8 cellular contexts compared by ENCODE assay signal in the genomic region with DNA sequence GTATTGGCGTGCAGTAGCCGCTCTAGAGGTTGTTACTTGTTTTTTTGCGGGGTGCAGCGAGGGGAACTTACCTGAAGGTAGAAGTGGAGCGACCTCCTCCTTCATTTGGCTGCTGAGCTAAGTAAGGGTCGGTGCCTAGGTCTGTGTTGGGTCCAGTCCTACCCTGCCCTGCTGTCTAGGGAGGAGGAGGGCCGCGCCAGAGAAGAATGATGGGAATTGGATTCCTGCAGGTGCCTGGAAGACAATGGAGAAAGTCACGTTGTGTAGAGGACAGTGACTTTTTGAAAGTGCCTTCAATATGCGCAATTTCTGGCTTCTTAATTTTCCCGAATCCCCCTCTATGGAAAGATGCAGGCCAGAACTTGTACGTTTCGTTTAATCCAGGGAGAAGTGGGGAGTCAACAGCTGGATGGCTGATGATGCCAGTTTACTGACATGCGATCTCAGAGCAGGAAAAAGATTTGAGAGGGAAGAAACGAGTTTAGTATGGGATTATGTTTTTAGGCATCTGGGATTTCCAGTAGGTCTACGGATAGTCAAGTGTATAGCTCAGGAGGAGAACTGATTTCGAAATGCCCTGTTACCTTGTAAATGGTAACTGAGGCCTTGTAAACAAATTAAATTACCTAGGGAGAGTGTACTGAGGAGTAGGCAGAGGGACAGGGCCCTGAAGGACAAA. TPM values are rescaled to one million over a fixed set of nuclear protein-coding genes. Genes with fewer than 3 reads are reported as not detected.
DNase-seq lines count a peak whose midpoint lies in the region; ATAC-seq, FAIRE-seq and TF ChIP-seq lines count a peak whose summit lies in the region.

No MANE protein-coding gene starts in this region.

- peak overlapping the region; percentile 97 for H3K4me2 ChIP-seq in K562 (ENCODE audit: insufficient read depth, low read length)

- no peak for TF ChIP-seq EP300 in K562 (IDR thresholded peaks at IDR 0.05; ENCODE audit: low read length)

- intact Hi-C loops in activated CD4-positive, alpha-beta T cell treated with anti-CD3 and anti-CD28 coated beads, Interleukin-2, amount 10 ng/mL, durations not matched to agents 24 days and 14 days (cut with micrococcal nuclease): loop anchor here (5.0 kb wide), 2 partner anchors 34 to 1154 kb away; a partner anchor contains a TSS
- intact Hi-C loops in K562 (cut with micrococcal nuclease): no loop called here

- H3K36me3 Mint-ChIP-seq in activated CD4-positive, alpha-beta T cell treated with anti-CD3 and anti-CD28 coated beads, Interleukin-2, amount 10 ng/mL, durations not matched to agents 24 days and 14 days (ENCODE audit: low read depth): peaks cover 8% of the 10 kb centered on the region

- POLR2A ChIA-PET in K562 (lab: Yijun Ruan, JAX): interaction anchor here (0.9 to 1.9 kb wide), 4 partner anchors 11 to 27 kb away, joined by 3 to 9 read pairs (median 6); no protein-coding TSS in a partner anchor

- TF ChIP-seq RAD21 in K562 (CRISPR knock-in tag; conservative IDR thresholded peaks at IDR 0.05 in 1 of 2, IDR thresholded peaks at IDR 0.05 in 1 of 2): no peak

- H3K4me3 Mint-ChIP-seq in activated CD4-positive, alpha-beta T cell treated with anti-CD3 and anti-CD28 coated beads, Interleukin-2, amount 10 ng/mL, durations not matched to agents 24 days and 14 days: peak overlapping the region; percentile 96

- H3K9me3 ChIP-seq in MG63 (no peaks in the 10 kb centered on the region), K562 (replicated peaks; ENCODE audit: control insufficient read depth, insufficient read depth, low read depth, low read length) (no peaks in the 10 kb centered on the region), stomach smooth muscle (ENCODE audit: control insufficient read depth in 2 of 2, low read length in 2 of 2) (no peaks in the 10 kb centered on the region)

- H3K9ac ChIP-seq in K562 (ENCODE audit: insufficient read depth in 1 of 2, low read depth in 2 of 2, low read length in 2 of 2): peak overlapping the region; percentile 87 to 100
- peak overlapping the region; percentile 89 to 93 for H3K9ac ChIP-seq in stomach smooth muscle (ENCODE audit: low read length in 2 of 2)

- TF ChIP-seq CTCF in K562 (IDR thresholded peaks at IDR 0.05 in 2 of 3, conservative IDR thresholded peaks at IDR 0.05 in 1 of 3; ENCODE audit: insufficient read depth in 2 of 3, low read depth in 1 of 3, low read length in 3 of 3): no peak

- peak overlapping the region; percentile 97 for H3K4me3 ChIP-seq in MG63
- peak overlapping the region; percentile 79 for H3K4me3 ChIP-seq in K562
- peak overlapping the region; percentile 95 to 97 for H3K4me3 ChIP-seq in stomach smooth muscle (ENCODE audit: low read length in 2 of 2)

- peaks cover 21% of the 10 kb centered on the region for H3K4me1 Mint-ChIP-seq in activated CD4-positive, alpha-beta T cell treated with anti-CD3 and anti-CD28 coated beads, Interleukin-2, amount 10 ng/mL, durations not matched to agents 24 days and 14 days

- H2AFZ ChIP-seq in K562 (ENCODE audit: low read depth, low read length): peak overlapping the region; percentile 96

- peaks cover 8 to 15% of the 10 kb centered on the region in 2 experiments; a peak in 3 of 5 replicates for H3K4me1 ChIP-seq in K562 (replicated peaks in 1 of 2; ENCODE audit: control insufficient read depth in 2 of 2, insufficient read depth in 2 of 2, low read length in 2 of 2)
- peaks cover 5% of the 10 kb centered on the region for H3K4me1 ChIP-seq in stomach smooth muscle (ENCODE audit: control insufficient read depth, insufficient read depth, low read length)

- in situ Hi-C loops in K562 (cut with MboI): no loop called here

- BruUV-seq in K562 (replicated peaks; lab: Mats Ljungman, UMichigan): TSS peak; percentile 50

- no peaks in the 10 kb centered on the region for H3K27me3 ChIP-seq in MG63
- no peaks in the 10 kb centered on the region for H3K27me3 ChIP-seq in K562 (ENCODE audit: control insufficient read depth in 2 of 2, insufficient read depth in 2 of 2, low read length in 2 of 2)
- no peaks in the 10 kb centered on the region for H3K27me3 ChIP-seq in layer of hippocampus (ENCODE audit: control insufficient read depth, insufficient read depth, low read length)
- H3K27me3 ChIP-seq in stomach smooth muscle (ENCODE audit: control insufficient read depth in 1 of 2, insufficient read depth in 2 of 2, low read length in 2 of 2): no peaks in the 10 kb centered on the region

- no peak for TF ChIP-seq POLR2A in K562 (conservative IDR thresholded peaks at IDR 0.05)

- CTCF ChIA-PET in K562 (lab: Yijun Ruan, JAX; ENCODE audit: low intra/inter-chr PET ratio): no interaction called here

- peak; percentile 60 for FAIRE-seq in K562 (lab: Jason Lieb, UNC)

- peak overlapping the region; percentile 91 for H3K27ac Mint-ChIP-seq in activated CD4-positive, alpha-beta T cell treated with anti-CD3 and anti-CD28 coated beads, Interleukin-2, amount 10 ng/mL, durations not matched to agents 24 days and 14 days

- no peaks in the 10 kb centered on the region for H3K9me3 Mint-ChIP-seq in activated CD4-positive, alpha-beta T cell treated with anti-CD3 and anti-CD28 coated beads, Interleukin-2, amount 10 ng/mL, durations not matched to agents 24 days and 14 days

- H4K20me1 ChIP-seq in K562 (replicated peaks; ENCODE audit: control insufficient read depth, insufficient read depth, low read length): no peaks in the 10 kb centered on the region

- peak; percentile 43 for ATAC-seq in K562

- DNase-seq in activated CD4-positive, alpha-beta T cell treated with anti-CD3 and anti-CD28 coated beads, Interleukin-2, amount 10 ng/mL, durations not matched to agents 24 days and 14 days: no peak
- no peak for DNase-seq in activated CD4-positive, alpha-beta T cell treated with anti-CD3 and anti-CD28 coated beads for 4 hours
- DNase-seq in MG63 (no peak), K562 (ENCODE audit: extremely low read depth in 1 of 4, low spot score in 3 of 4) (no peak), NCI-H1092 (lab: John Stamatoyannopoulos, UW) (no peak), NCI-H1930 (lab: John Stamatoyannopoulos, UW) (no peak)

- H3K27ac ChIP-seq in K562 (ENCODE audit: extremely low read depth, low read depth, low read length) (peak overlapping the region; percentile 75), layer of hippocampus (ENCODE audit: low read depth, low read length) (peak overlapping the region; percentile 44), stomach smooth muscle (ENCODE audit: low read length) (peak overlapping the region; percentile 79)

- no peaks in the 10 kb centered on the region for H3K27me3 Mint-ChIP-seq in activated CD4-positive, alpha-beta T cell treated with anti-CD3 and anti-CD28 coated beads, Interleukin-2, amount 10 ng/mL, durations not matched to agents 24 days and 14 days

- H3K79me2 ChIP-seq in K562 (ENCODE audit: control insufficient read depth, insufficient read depth, low read length): peaks cover 46% of the 10 kb centered on the region

- WGBS in K562 (ENCODE audit: insufficient coverage, low coverage, missing lambda C conversion rate): 1% methylated on average over 14 of the region's 17 CpGs

- H3K36me3 ChIP-seq in MG63 (no peaks in the 10 kb centered on the region), K562 (ENCODE audit: control insufficient read depth, insufficient read depth, low read length) (peaks cover 8% of the 10 kb centered on the region; the same call in 2 of the 3 replicates), stomach smooth muscle (ENCODE audit: control insufficient read depth in 2 of 2, insufficient read depth in 2 of 2, low read length in 2 of 2) (no peaks in the 10 kb centered on the region)

- H3K9me1 ChIP-seq in K562 (ENCODE audit: control insufficient read depth, insufficient read depth, low read length): no peaks in the 10 kb centered on the region

TF ChIP-seq in K562, 482 proteins besides CTCF, POLR2A, EP300 and RAD21 (continues in another document):
- no peak for TF ChIP-seq HDGF (IDR thresholded peaks at IDR 0.05)
- TF ChIP-seq POLR3A (IDR thresholded peaks at IDR 0.05; ENCODE audit: borderline replicate concordance, extremely low read depth, insufficient read depth, insufficient read length): no peak
- TF ChIP-seq, protein P1, sequence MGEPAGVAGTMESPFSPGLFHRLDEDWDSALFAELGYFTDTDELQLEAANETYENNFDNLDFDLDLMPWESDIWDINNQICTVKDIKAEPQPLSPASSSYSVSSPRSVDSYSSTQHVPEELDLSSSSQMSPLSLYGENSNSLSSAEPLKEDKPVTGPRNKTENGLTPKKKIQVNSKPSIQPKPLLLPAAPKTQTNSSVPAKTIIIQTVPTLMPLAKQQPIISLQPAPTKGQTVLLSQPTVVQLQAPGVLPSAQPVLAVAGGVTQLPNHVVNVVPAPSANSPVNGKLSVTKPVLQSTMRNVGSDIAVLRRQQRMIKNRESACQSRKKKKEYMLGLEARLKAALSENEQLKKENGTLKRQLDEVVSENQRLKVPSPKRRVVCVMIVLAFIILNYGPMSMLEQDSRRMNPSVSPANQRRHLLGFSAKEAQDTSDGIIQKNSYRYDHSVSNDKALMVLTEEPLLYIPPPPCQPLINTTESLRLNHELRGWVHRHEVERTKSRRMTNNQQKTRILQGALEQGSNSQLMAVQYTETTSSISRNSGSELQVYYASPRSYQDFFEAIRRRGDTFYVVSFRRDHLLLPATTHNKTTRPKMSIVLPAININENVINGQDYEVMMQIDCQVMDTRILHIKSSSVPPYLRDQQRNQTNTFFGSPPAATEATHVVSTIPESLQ (CRISPR knock-in tag; IDR thresholded peaks at IDR 0.05): no peak

RNA-seq across cellular contexts. Expression of a gene that starts 0.7 kb away (rescaled TPM):
- 32.4 and 33.3 TPM in 2 replicates for total RNA-seq in activated CD4-positive, alpha-beta T cell treated with anti-CD3 and anti-CD28 coated beads, Interleukin-2, amount 10 ng/mL, durations not matched to agents 24 days and 14 days
- total RNA-seq in MG63 (2014; rRNA removed; shearing (Covaris generic); ENCODE audit: low replicate concordance): 41.3 and 55.5 TPM in 2 replicates
- total RNA-seq in K562 (2011; cell fraction: chromatin; rRNA removed; ENCODE audit: low replicate concordance): 6.0 and 15.2 TPM in 2 replicates
- 6.2 and 7.4 TPM in 2 replicates for total RNA-seq in K562 (2011; cell fraction: nucleolus; rRNA removed)
- 6.9 and 9.1 TPM in 2 replicates for total RNA-seq in K562 (2011; cell fraction: nucleoplasm; rRNA removed)
- total RNA-seq in K562 (2014; rRNA removed): 55.1 and 58.0 TPM in 2 replicates
- 65.2 and 65.9 TPM in 2 replicates for total RNA-seq in K562 (2014; rRNA removed; fragmentation: Illumina TruSeq; extraction: Trizol)
- 62.6 and 65.6 TPM in 2 replicates for total RNA-seq in K562 (2015; rRNA removed; fragmentation: Illumina TruSeq; extraction: Trizol)
- total RNA-seq in K562 (2021): 46.2 and 47.4 TPM in 2 replicates
- polyA plus RNA-seq in K562 (2011; rRNA removed): 39.1 and 50.8 TPM in 2 replicates
- 21.8 and 29.5 TPM in 2 replicates for polyA plus RNA-seq in K562 (2011; cell fraction: cytosol; rRNA removed)
- polyA plus RNA-seq in K562 (2011; cell fraction: nucleus; rRNA removed): 38.4 and 41.3 TPM in 2 replicates
- 42.0 and 51.5 TPM in 2 replicates for polyA plus RNA-seq in K562 (2012)
- polyA plus RNA-seq in K562 (2014; fragmentation: Illumina TruSeq; extraction: Trizol): 65.4 and 81.8 TPM in 2 replicates
- 100 to 1,000 TPM in 1 of 2 experiments, 10 to 100 TPM in 1; 95.9 to 143 TPM for polyA plus RNA-seq in K562 (2014; fragmentation: Nextera tagmentation; extraction: Ambion mirVana)
- polyA plus RNA-seq in K562 (2014; rRNA removed): 58.2 and 59.4 TPM in 2 replicates
- polyA minus RNA-seq in K562 (2011; rRNA and poly(A)+ RNA removed): 56.3 and 62.7 TPM in 2 replicates
- polyA minus RNA-seq in K562 (2011; cell fraction: cytosol; rRNA and poly(A)+ RNA removed): 17.1 TPM in 2 replicates
- polyA minus RNA-seq in K562 (2011; cell fraction: nucleus; rRNA and poly(A)+ RNA removed): 9.7 and 14.3 TPM in 2 replicates
